29 cellular contexts compared by ENCODE assay signal in the genomic region with DNA sequence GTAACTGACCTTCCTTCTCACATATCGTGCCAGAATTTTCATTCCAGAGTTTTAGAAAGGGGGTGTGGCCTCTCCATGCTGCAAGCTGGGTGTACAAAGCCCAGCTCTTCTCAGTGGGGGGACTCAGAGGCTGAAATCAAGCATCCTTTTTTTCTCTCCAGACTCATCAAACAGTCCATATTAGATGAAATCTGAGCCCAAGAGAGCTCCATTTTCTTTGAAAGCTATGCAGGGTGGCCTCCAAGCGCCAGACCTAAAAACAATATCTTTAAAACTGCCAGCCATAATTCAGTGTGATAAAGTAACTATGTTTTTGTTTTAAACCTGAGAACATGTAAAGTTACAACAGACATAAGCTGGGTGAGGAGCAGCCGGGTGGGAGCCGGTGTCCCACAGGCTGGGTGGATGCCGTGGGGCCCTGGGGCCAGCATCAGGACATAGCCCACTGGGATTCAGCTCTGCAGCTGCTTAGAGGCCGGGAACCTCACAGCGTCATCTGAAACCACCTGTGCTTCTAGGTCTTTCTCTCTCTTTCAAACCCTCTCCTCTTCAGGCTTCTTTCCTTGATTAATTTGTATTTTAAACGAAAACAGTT.
"Had no signal": no experiment of that assay in that cellular context is flagged by ENCODE, and none has a peak within 500 bp of the region (broad histone marks: within the 10 kb centered on the region; RNA-seq: fewer than 3 reads in every experiment).

No MANE protein-coding gene starts in this region.

- H3K36me3 ChIP-seq: brain microvascular endothelial cell, WERI-Rb-1 had no signal

- DNase-seq: activated CD4-positive, alpha-beta T cell treated with anti-CD3 and anti-CD28 coated beads, Interleukin-2, amount 10 ng/mL, durations not matched to agents 24 days and 14 days; activated CD4-positive, alpha-beta T cell treated with anti-CD3 and anti-CD28 coated beads, Interleukin-2, amount 50 U/mL, for 4 hours; activated CD4-positive, CD25-positive, alpha-beta regulatory T cell; activated CD8-positive, alpha-beta T cell treated with anti-CD3 and anti-CD28 coated beads for 36 hours; activated gamma-delta T cell treated with Interleukin-2 at 50 U/mL for 16 hours; activated naive CD4-positive, alpha-beta T cell treated with anti-CD3 and anti-CD28 coated beads for 36 hours; activated T-cell treated with anti-CD3 and anti-CD28 coated beads, Interleukin-2, amount 50 U/mL, for 24 hours; anterior cingulate cortex; brain microvascular endothelial cell; central memory CD4-positive, alpha-beta T cell; MM.1S; MV-4-11; NCI-H1092; NCI-H1436 treated with DMSO at 0.1 percent for 48 hours; NCI-H1694 treated with DMSO at 0.1 percent for 48 hours; NCI-H2029; NCI-H2107; NCI-H226; NCI-H446 treated with DMSO at 0.1 percent for 48 hours; NCI-H524; NCI-H69; PC-9; Right ventricle myocardium superior; T1000; WERI-Rb-1 had no signal

- H3K27me3 ChIP-seq: brain microvascular endothelial cell had no signal

- ATAC-seq: activated CD8-positive, alpha-beta T cell treated with anti-CD3 and anti-CD28 coated beads for 36 hours; activated naive CD4-positive, alpha-beta T cell treated with anti-CD3 and anti-CD28 coated beads, Interleukin-2, amount 50 U/mL, for 72 hours had no signal

- H3K27ac ChIP-seq: brain microvascular endothelial cell, KMS-11, PC-9, RWPE1, SK-N-MC, WERI-Rb-1 had no signal

- H3K4me3 ChIP-seq: PC-9, SK-N-MC had no signal
